ENCODE assay signal across 10 cellular contexts in the genomic region with DNA sequence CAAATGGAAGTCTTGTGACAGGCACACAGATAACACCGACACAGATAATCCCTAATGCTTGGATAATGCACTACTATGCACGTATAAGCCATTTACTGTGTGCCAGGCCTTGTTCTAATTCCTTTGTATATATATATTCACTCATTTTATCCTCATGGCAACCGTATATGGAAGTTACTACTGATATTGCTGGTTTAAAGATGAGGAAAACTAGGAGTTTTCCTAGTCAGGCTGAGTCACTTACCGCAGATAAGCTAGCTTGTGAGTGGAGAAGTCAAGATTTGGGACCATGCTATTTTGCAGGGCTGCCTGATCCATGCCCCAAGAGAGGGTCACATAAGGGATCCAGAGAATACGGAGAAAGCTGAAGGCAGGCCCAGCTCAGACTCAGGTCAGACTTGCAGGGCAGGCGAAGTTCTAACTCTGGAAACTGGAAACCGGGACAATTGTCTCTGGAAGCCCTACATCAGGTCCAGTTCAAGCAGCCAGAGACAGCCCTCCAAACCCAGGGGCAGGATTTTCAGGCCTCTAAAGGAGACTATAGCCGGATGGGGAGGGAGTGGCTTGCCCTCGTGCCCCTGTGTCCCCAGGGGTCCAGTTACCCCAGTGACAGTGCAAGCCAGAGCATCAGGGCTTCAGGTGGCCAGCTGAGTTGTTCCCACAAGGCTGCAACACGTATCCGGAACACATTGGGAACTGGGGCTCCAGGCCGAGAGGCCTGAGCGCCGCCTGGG.
DNase-seq lines count a peak whose midpoint lies in the region; ATAC-seq and TF ChIP-seq lines count a peak whose summit lies in the region.
"Had no signal": no experiment of that assay in that cellular context is flagged by ENCODE, and none has a peak within 500 bp of the region (broad histone marks: within the 10 kb centered on the region; RNA-seq: fewer than 3 reads in every experiment).

No MANE protein-coding gene starts in this region.

- H3K27ac Mint-ChIP-seq in Calu3 (ENCODE audit: unreplicated experiment) = peak overlapping the region; percentile 8

- H3K4me3 ChIP-seq in mucosa of stomach (ENCODE audit: low read length) = no peak overlapping the region
- no peak overlapping the region for H3K4me3 ChIP-seq in effector memory CD4-positive, alpha-beta T cell (ENCODE audit: insufficient read depth, low read depth, low read length, poor library complexity, severe bottlenecking)

- ATAC-seq in GM21737 (IDR thresholded peaks at IDR 0.05; ENCODE audit: unreplicated experiment) = peak; percentile 8

- peaks cover 19% of the 10 kb centered on the region for H3K4me1 ChIP-seq in mucosa of stomach (ENCODE audit: control insufficient read depth, insufficient read depth, low read length)
- H3K4me1 ChIP-seq in effector memory CD4-positive, alpha-beta T cell (ENCODE audit: control insufficient read depth, insufficient read depth, low read length, poor library complexity, severe bottlenecking) = no peaks in the 10 kb centered on the region

- no peaks in the 10 kb centered on the region for H3K36me3 ChIP-seq in mucosa of stomach (ENCODE audit: control insufficient read depth, insufficient read depth, low read length)
- H3K36me3 ChIP-seq in effector memory CD4-positive, alpha-beta T cell (ENCODE audit: control insufficient read depth, insufficient read depth, low read length) = no peaks in the 10 kb centered on the region
- H3K36me3 ChIP-seq: ascending aorta, BE2C had no signal

- no peaks in the 10 kb centered on the region for H3K36me3 Mint-ChIP-seq in Calu3 (ENCODE audit: insufficient read depth, unreplicated experiment)

- no peaks in the 10 kb centered on the region for H3K27me3 Mint-ChIP-seq in Calu3 (ENCODE audit: unreplicated experiment)

- no peaks in the 10 kb centered on the region for H3K9me3 Mint-ChIP-seq in Calu3 (ENCODE audit: low read depth, unreplicated experiment)

- peaks cover 22% of the 10 kb centered on the region for H3K4me1 Mint-ChIP-seq in Calu3 (ENCODE audit: low read depth, unreplicated experiment)

- peak overlapping the region; percentile 41 for H3K9ac ChIP-seq in mucosa of stomach (ENCODE audit: low read length)

- no TSS peak for BruUV-seq in Calu3 (replicated peaks; lab: Mats Ljungman, UMichigan)

- H3K27me3 ChIP-seq in mucosa of stomach (ENCODE audit: control insufficient read depth, insufficient read depth, low read length) = no peaks in the 10 kb centered on the region
- peaks cover 4% of the 10 kb centered on the region for H3K27me3 ChIP-seq in effector memory CD4-positive, alpha-beta T cell (replicated peaks; ENCODE audit: control insufficient read depth, insufficient read depth, low read length, poor library complexity, severe bottlenecking)
- H3K27me3 ChIP-seq: ascending aorta, BE2C had no signal

- TF ChIP-seq CTCF in Calu3 (IDR thresholded peaks at IDR 0.05; ENCODE audit: unreplicated experiment) (no peak), RWPE1 (conservative IDR thresholded peaks at IDR 0.05; ENCODE audit: low read depth) (no peak)

- H3K9me3 ChIP-seq in mucosa of stomach (ENCODE audit: control insufficient read depth, low read length) = no peaks in the 10 kb centered on the region
- no peaks in the 10 kb centered on the region for H3K9me3 ChIP-seq in effector memory CD4-positive, alpha-beta T cell (ENCODE audit: control insufficient read depth, low read length)
- H3K9me3 ChIP-seq: ascending aorta, BE2C had no signal

- intact Hi-C loops in Calu3 (cut with micrococcal nuclease; ENCODE audit: unreplicated experiment) = loop anchor here (5.0 to 10.0 kb wide), 2 partner anchors 165 to 322 kb away; no protein-coding TSS in a partner anchor

- CTCF ChIA-PET in Calu3 (lab: Charles Lee) = interaction anchor here (0.7 to 1.6 kb wide), 6 partner anchors 14 to 964 kb away, joined by 3 to 7 read pairs (median 4); no protein-coding TSS in a partner anchor
- CTCF ChIA-PET in RWPE1 (lab: Yijun Ruan, JAX) = interaction anchor here (0.6 to 2.6 kb wide), 14 partner anchors 8 to 964 kb away, joined by 3 to 26 read pairs (median 4); no protein-coding TSS in a partner anchor

- H3K27ac ChIP-seq in RWPE1 = peak overlapping the region; percentile 36; the same call in 1 of the 2 replicates
- no peak overlapping the region for H3K27ac ChIP-seq in effector memory CD4-positive, alpha-beta T cell (ENCODE audit: insufficient read depth, low read length, poor library complexity, severe bottlenecking)

- POLR2A ChIA-PET in RWPE1 (lab: Yijun Ruan, JAX; ENCODE audit: low non-redundant PET) = no interaction called here

- DNase-seq in Calu3 (no peak), RWPE1 (ENCODE audit: low spot score) (no peak), NCI-H187 (lab: John Stamatoyannopoulos, UW) (no peak), T-helper 9 cell (no peak), NCI-H510A treated with DMSO at 0.1 percent for 48 hours (lab: John Stamatoyannopoulos, UW) (no peak)
- DNase-seq in effector memory CD4-positive, alpha-beta T cell = no peak

- H3K4me3 Mint-ChIP-seq in Calu3 (ENCODE audit: low read depth, unreplicated experiment) = peak overlapping the region; percentile 45
